Comparison of ENCODE assay signal across 12 cellular contexts in genomic region chr9:22278426-22278825, GRCh38.
"Had no signal": no experiment of that assay in that cellular context is flagged by ENCODE, and none has a peak within 500 bp of the region (broad histone marks: within the 10 kb centered on the region; RNA-seq: fewer than 3 reads in every experiment).

No MANE protein-coding gene starts in this region.

- DNase-seq: activated CD4-positive, CD25-positive, alpha-beta regulatory T cell; activated naive CD4-positive, alpha-beta T cell treated with anti-CD3 and anti-CD28 coated beads, Interleukin-2, amount 50 U/mL, for 16 hours; activated T-cell treated with anti-CD3 and anti-CD28 coated beads, Interleukin-2, amount 50 U/mL, for 1 hour; amniotic stem cell; hippocampal formation; kidney glomerular epithelial cell; right cardiac atrium; stimulated activated CD4-positive, alpha-beta T cell treated with anti-CD3 and anti-CD28 coated beads, Interleukin-2, amount 100 ng/mL, for 24 hours; stimulated activated naive B cell treated with anti-CD40 and anti-IgM and Interleukin-4, amounts not matched to agents 10 μg/mL and 1 μg/mL and 100 μg/mL, for 72 hours; substantia nigra had no signal

- H3K4me1 ChIP-seq: parathyroid adenoma had no signal

- H3K4me3 Mint-ChIP-seq: neural crest cell; stimulated activated naive B cell treated with anti-CD40 and anti-IgM and Interleukin-4, amounts not matched to agents 10 μg/mL and 1 μg/mL and 100 μg/mL, for 72 hours had no signal

- H3K27ac Mint-ChIP-seq: stimulated activated naive B cell treated with anti-CD40 and anti-IgM and Interleukin-4, amounts not matched to agents 10 μg/mL and 1 μg/mL and 100 μg/mL, for 72 hours had no signal

- H3K36me3 Mint-ChIP-seq: stimulated activated naive B cell treated with anti-CD40 and anti-IgM and Interleukin-4, amounts not matched to agents 10 μg/mL and 1 μg/mL and 100 μg/mL, for 72 hours had no signal

- H2AFZ ChIP-seq: parathyroid adenoma had no signal

- H3K27ac ChIP-seq: parathyroid adenoma had no signal

- ATAC-seq: right cardiac atrium; stimulated activated naive B cell treated with anti-CD40 and anti-IgM and Interleukin-4, amounts not matched to agents 10 μg/mL and 1 μg/mL and 100 μg/mL, for 72 hours had no signal

- H3K4me1 Mint-ChIP-seq: neural crest cell; stimulated activated naive B cell treated with anti-CD40 and anti-IgM and Interleukin-4, amounts not matched to agents 10 μg/mL and 1 μg/mL and 100 μg/mL, for 72 hours had no signal

- H3K79me2 ChIP-seq: parathyroid adenoma had no signal

- H3K9ac ChIP-seq: parathyroid adenoma had no signal
